Comparison of ENCODE assay signal across 25 cellular contexts in genomic region chr2:121429927-121430511, GRCh38.
DNase-seq lines count a peak whose midpoint lies in the region; ATAC-seq and TF ChIP-seq lines count a peak whose summit lies in the region.
"Had no signal": no experiment of that assay in that cellular context is flagged by ENCODE, and none has a peak within 500 bp of the region (broad histone marks: within the 10 kb centered on the region; RNA-seq: fewer than 3 reads in every experiment).

No MANE protein-coding gene starts in this region.

- TF ChIP-seq POLR2A in IMR-90 (IDR thresholded peaks at IDR 0.05; ENCODE audit: low read depth, low read length) = no peak

- TF ChIP-seq CTCF in IMR-90 (conservative IDR thresholded peaks at IDR 0.05; ENCODE audit: low read depth, low read length) (no peak), left ventricle myocardium inferior (IDR thresholded peaks at IDR 0.05; ENCODE audit: borderline replicate concordance) (no peak)

- dilution Hi-C loops in IMR-90 (cut with HindIII; ENCODE audit: low sequenced_read_pairs, unreplicated experiment) = no loop called here

- intact Hi-C loops in activated CD4-positive, alpha-beta T cell treated with anti-CD3 and anti-CD28 coated beads, Interleukin-2, amount 10 ng/mL, durations not matched to agents 24 days and 14 days (cut with micrococcal nuclease) = no loop called here
- intact Hi-C loops in IMR-90 (cut with micrococcal nuclease) (loop anchor here (5.0 kb wide), 1 partner anchor 77 kb away; no protein-coding TSS in a partner anchor), left ventricle myocardium inferior (cut with micrococcal nuclease) (no loop called here)

- H2BK120ac ChIP-seq in IMR-90 (ENCODE audit: low read depth, low read length) (no peak overlapping the region), neuronal stem cell (ENCODE audit: low read depth, low read length) (no peak overlapping the region)

- no peak overlapping the region for H3K14ac ChIP-seq in IMR-90 (replicated peaks; ENCODE audit: low read depth, low read length)
- no peak overlapping the region for H3K14ac ChIP-seq in neuronal stem cell (ENCODE audit: low read length)

- H3K4me2 ChIP-seq in IMR-90 (ENCODE audit: low read depth, low read length) = no peak overlapping the region
- no peak overlapping the region for H3K4me2 ChIP-seq in neuronal stem cell (ENCODE audit: insufficient read depth, low read length, poor library complexity, severe bottlenecking)
- H3K4me2 ChIP-seq: KMS-11 had no signal

- peaks cover 2% of the 10 kb centered on the region for H3K4me1 Mint-ChIP-seq in activated CD4-positive, alpha-beta T cell treated with anti-CD3 and anti-CD28 coated beads, Interleukin-2, amount 10 ng/mL, durations not matched to agents 24 days and 14 days

- H3K4ac ChIP-seq in IMR-90 (ENCODE audit: low read depth, low read length) = no peak overlapping the region
- H3K4ac ChIP-seq in neuronal stem cell (ENCODE audit: low read length) = no peak overlapping the region

- no CpG with 5 or more reads among the region's 16 CpGs for WGBS in IMR-90 (ENCODE audit: extremely low coverage in 2 of 2, insufficient read length in 1 of 2), 2 experiments
- no CpG with 5 or more reads among the region's 16 CpGs for WGBS in neuronal stem cell (ENCODE audit: extremely low coverage in 2 of 2, insufficient read length in 2 of 2, insufficient replicate concordance in 1 of 2), 2 donors

- H2AK5ac ChIP-seq in IMR-90 (ENCODE audit: low read depth, low read length) (no peak overlapping the region), neuronal stem cell (ENCODE audit: low read depth, low read length) (no peak overlapping the region)

- no peaks in the 10 kb centered on the region for H3K9me3 Mint-ChIP-seq in activated CD4-positive, alpha-beta T cell treated with anti-CD3 and anti-CD28 coated beads, Interleukin-2, amount 10 ng/mL, durations not matched to agents 24 days and 14 days
- H3K9me3 Mint-ChIP-seq: CD8-positive, alpha-beta T cell; HFFc6 had no signal

- no peaks in the 10 kb centered on the region for H3K27me3 Mint-ChIP-seq in activated CD4-positive, alpha-beta T cell treated with anti-CD3 and anti-CD28 coated beads, Interleukin-2, amount 10 ng/mL, durations not matched to agents 24 days and 14 days

- no peak overlapping the region for H3K56ac ChIP-seq in IMR-90 (ENCODE audit: extremely low read depth, insufficient read depth, low read length)

- peaks cover 5% of the 10 kb centered on the region; the same call in 1 of the 2 replicates for H3K9me1 ChIP-seq in IMR-90 (ENCODE audit: insufficient read depth, low read length)

- no peak overlapping the region for H3K4me3 ChIP-seq in IMR-90 (ENCODE audit: insufficient read depth, low read depth, low read length)
- H3K4me3 ChIP-seq in left ventricle myocardium inferior = no peak overlapping the region
- H3K4me3 ChIP-seq in neuronal stem cell (ENCODE audit: low read length in 2 of 2) = no peak overlapping the region
- H3K4me3 ChIP-seq: SJCRH30 had no signal

- POLR2A ChIA-PET in IMR-90 (lab: Charles Lee; ENCODE audit: unreplicated experiment) = no interaction called here

- H3K4me3 Mint-ChIP-seq in activated CD4-positive, alpha-beta T cell treated with anti-CD3 and anti-CD28 coated beads, Interleukin-2, amount 10 ng/mL, durations not matched to agents 24 days and 14 days = no peak overlapping the region
- H3K4me3 Mint-ChIP-seq: CD8-positive, alpha-beta T cell; HFFc6 had no signal

- peak; percentile 48 for DNase-seq in activated CD4-positive, alpha-beta T cell treated with anti-CD3 and anti-CD28 coated beads, Interleukin-2, amount 10 ng/mL, durations not matched to agents 24 days and 14 days
- no peak for DNase-seq in activated CD4-positive, alpha-beta T cell treated with anti-CD3 and anti-CD28 coated beads for 4 hours
- DNase-seq in IMR-90 = no peak
- DNase-seq in left ventricle myocardium inferior = no peak
- no peak for DNase-seq in neuronal stem cell (ENCODE audit: low spot score)
- no peak for DNase-seq in NCI-H1105 (lab: John Stamatoyannopoulos, UW)
- no peak for DNase-seq in NCI-H2107 treated with DMSO at 0.1 percent for 48 hours (lab: John Stamatoyannopoulos, UW; ENCODE audit: unreplicated experiment)
- no peak for DNase-seq in DMS153 (lab: John Stamatoyannopoulos, UW)
- DNase-seq: ACHN; C1 segment of cervical spinal cord; Calu3; CD8-positive, alpha-beta T cell; H7; HFFc6; NCI-H1092 treated with DMSO at 0.1 percent for 48 hours; NCI-H146; NCI-H2029; NCI-H510A treated with DMSO at 0.1 percent for 48 hours; NCI-H748 treated with DMSO at 0.1 percent for 48 hours; NK-92 treated with Interleukin-12 subunit alpha and Interleukin-12 subunit beta, amount 100 ng/mL, for 24 hours; SJCRH30 had no signal

- H3K27me3 ChIP-seq in IMR-90 (ENCODE audit: control insufficient read depth, insufficient read depth, low read length) (no peaks in the 10 kb centered on the region), left ventricle myocardium inferior (ENCODE audit: low read depth) (no peaks in the 10 kb centered on the region), neuronal stem cell (ENCODE audit: control insufficient read depth in 3 of 3, insufficient read depth in 3 of 3, low read depth in 1 of 3, low read length in 3 of 3) (no peaks in the 10 kb centered on the region)
- H3K27me3 ChIP-seq: SJCRH30 had no signal

- H3K27ac ChIP-seq in IMR-90 (ENCODE audit: insufficient read depth, low read length) (no peak overlapping the region), left ventricle myocardium inferior (replicated peaks) (peak overlapping the region; percentile 53), neuronal stem cell (replicated peaks; ENCODE audit: low read length) (no peak overlapping the region)
- H3K27ac ChIP-seq: 22Rv1, HL-60, KMS-11, SJCRH30 had no signal

- H3K23ac ChIP-seq in IMR-90 (ENCODE audit: low read depth, low read length) (no peak overlapping the region), neuronal stem cell (ENCODE audit: low read depth, low read length, poor library complexity) (no peak overlapping the region)

- H3K4me1 ChIP-seq in IMR-90 (ENCODE audit: control insufficient read depth, insufficient read depth, low read length) = peaks cover 6% of the 10 kb centered on the region; the same call in 1 of the 2 replicates
- peaks cover 20% of the 10 kb centered on the region for H3K4me1 ChIP-seq in left ventricle myocardium inferior
- H3K4me1 ChIP-seq in neuronal stem cell (ENCODE audit: control insufficient read depth in 2 of 2, insufficient read depth in 1 of 2, low read depth in 1 of 2, low read length in 2 of 2) = no peaks in the 10 kb centered on the region
- H3K4me1 ChIP-seq: SJCRH30 had no signal

- H3K36me3 ChIP-seq in IMR-90 (ENCODE audit: control insufficient read depth, insufficient read depth, low read length) = peaks cover 10% of the 10 kb centered on the region
- peaks cover 63% of the 10 kb centered on the region for H3K36me3 ChIP-seq in left ventricle myocardium inferior
- peaks cover 5 to 70% of the 10 kb centered on the region in 2 donors for H3K36me3 ChIP-seq in neuronal stem cell (replicated peaks in 1 of 2; ENCODE audit: control insufficient read depth in 2 of 2, insufficient read depth in 2 of 2, low read length in 2 of 2)

- in situ Hi-C loops in IMR-90 (cut with MboI; ENCODE audit: low sequenced_read_pairs) = no loop called here

- no peak overlapping the region for H2BK20ac ChIP-seq in IMR-90 (ENCODE audit: low read depth, low read length)

- H4K8ac ChIP-seq in IMR-90 (ENCODE audit: low read depth in 2 of 2, low read length in 2 of 2) (no peak overlapping the region), neuronal stem cell (ENCODE audit: low read depth, low read length) (no peak overlapping the region)

- H2BK12ac ChIP-seq in neuronal stem cell (ENCODE audit: low read length) = no peak overlapping the region

- H3K36me3 Mint-ChIP-seq in activated CD4-positive, alpha-beta T cell treated with anti-CD3 and anti-CD28 coated beads, Interleukin-2, amount 10 ng/mL, durations not matched to agents 24 days and 14 days (ENCODE audit: low read depth) = peaks cover 23% of the 10 kb centered on the region

- H2BK5ac ChIP-seq in IMR-90 (ENCODE audit: low read depth, low read length, poor library complexity, severe bottlenecking) (no peak overlapping the region), neuronal stem cell (ENCODE audit: low read length) (peak overlapping the region; percentile 91)

- no TSS peak for BruUV-seq in IMR-90 (replicated peaks; lab: Mats Ljungman, UMichigan)

- H4K91ac ChIP-seq in IMR-90 (ENCODE audit: insufficient read depth, low read depth, low read length) (no peak overlapping the region), neuronal stem cell (ENCODE audit: low read depth, low read length, poor library complexity) (no peak overlapping the region)

- ATAC-seq in IMR-90 (ENCODE audit: low read depth) = no peak
- ATAC-seq: CD8-positive, alpha-beta T cell; Panc1 had no signal

- H2AK9ac ChIP-seq in IMR-90 (replicated peaks; ENCODE audit: low read depth, low read length, poor library complexity) = no peak overlapping the region

- TF ChIP-seq RAD21 in IMR-90 (IDR thresholded peaks at IDR 0.05; ENCODE audit: low read length) = no peak

- H2BK15ac ChIP-seq in IMR-90 (ENCODE audit: low read depth, low read length) (no peak overlapping the region), neuronal stem cell (ENCODE audit: low read length) (no peak overlapping the region)

- H3K9ac ChIP-seq in IMR-90 (ENCODE audit: low read depth, low read length) (no peak overlapping the region), neuronal stem cell (ENCODE audit: low read depth, low read length, poor library complexity) (peak overlapping the region; percentile 81)
- H3K9ac ChIP-seq: KMS-11 had no signal

- peak overlapping the region; percentile 63; the same call in 1 of the 2 replicates for H4K5ac ChIP-seq in IMR-90 (ENCODE audit: low read depth, low read length)

- CTCF ChIA-PET in IMR-90 (lab: Yijun Ruan, JAX) = interaction anchor here (0.6 to 1.1 kb wide), 4 partner anchors 19 to 50 kb away, joined by 3 read pairs; no protein-coding TSS in a partner anchor

- H2AFZ ChIP-seq in IMR-90 (replicated peaks; ENCODE audit: low read length, poor library complexity) (no peak overlapping the region), neuronal stem cell (ENCODE audit: low read length) (no peak overlapping the region)

- H3K9me3 ChIP-seq in IMR-90 (ENCODE audit: control insufficient read depth, insufficient read depth, low read length) (no peaks in the 10 kb centered on the region), left ventricle myocardium inferior (replicated peaks) (no peaks in the 10 kb centered on the region), neuronal stem cell (replicated peaks in 1 of 2; ENCODE audit: control insufficient read depth in 2 of 2, insufficient read depth in 1 of 2, low read depth in 1 of 2, low read length in 2 of 2) (no peaks in the 10 kb centered on the region)
- H3K9me3 ChIP-seq: SJCRH30 had no signal

- H4K20me1 ChIP-seq in IMR-90 (ENCODE audit: insufficient read depth, low read length) = no peaks in the 10 kb centered on the region

- H3K18ac ChIP-seq in IMR-90 (ENCODE audit: low read depth, low read length) (no peak overlapping the region), neuronal stem cell (ENCODE audit: low read length) (no peak overlapping the region)

- H3K79me1 ChIP-seq in IMR-90 (ENCODE audit: low read depth in 1 of 2, low read length in 2 of 2) = peaks cover 8 to 11% of the 10 kb centered on the region in 2 experiments; a peak in 2 of 4 replicates
- H3K79me1 ChIP-seq in neuronal stem cell (ENCODE audit: low read depth, low read length) = no peaks in the 10 kb centered on the region

- H3K27ac Mint-ChIP-seq in activated CD4-positive, alpha-beta T cell treated with anti-CD3 and anti-CD28 coated beads, Interleukin-2, amount 10 ng/mL, durations not matched to agents 24 days and 14 days = no peak overlapping the region
- H3K27ac Mint-ChIP-seq: CD8-positive, alpha-beta T cell had no signal
